In the genomic region with DNA sequence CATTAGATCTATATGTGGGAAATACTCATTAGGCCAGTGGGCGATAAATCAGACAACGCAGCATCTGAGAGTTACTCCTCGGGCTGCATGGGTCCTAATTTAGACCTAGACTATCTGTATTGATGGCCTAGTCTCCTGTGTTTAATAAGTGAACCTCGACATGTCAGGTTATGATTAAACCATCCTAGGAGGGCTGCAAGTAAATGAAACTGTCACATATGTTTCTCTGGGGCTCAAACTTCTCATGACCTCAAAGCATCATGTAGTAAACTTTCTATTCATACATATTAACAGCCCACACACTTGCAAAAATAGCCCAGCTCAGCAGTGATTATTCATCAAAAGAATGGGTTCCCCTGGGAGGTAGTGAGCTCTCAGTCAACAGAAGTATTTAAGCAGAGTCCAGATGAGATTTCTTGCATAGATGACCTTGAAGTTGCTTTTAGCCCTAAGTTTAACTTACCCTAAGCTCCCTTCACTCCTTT, we compare ENCODE assay signal across 1 cellular context.
TF ChIP-seq lines count a peak whose summit lies in the region.

No MANE protein-coding gene starts in this region.

TF ChIP-seq in GM12878, 131 proteins besides CTCF, POLR2A, EP300 and RAD21 (continued from another document and continues in another):
- TF ChIP-seq, protein P1, sequence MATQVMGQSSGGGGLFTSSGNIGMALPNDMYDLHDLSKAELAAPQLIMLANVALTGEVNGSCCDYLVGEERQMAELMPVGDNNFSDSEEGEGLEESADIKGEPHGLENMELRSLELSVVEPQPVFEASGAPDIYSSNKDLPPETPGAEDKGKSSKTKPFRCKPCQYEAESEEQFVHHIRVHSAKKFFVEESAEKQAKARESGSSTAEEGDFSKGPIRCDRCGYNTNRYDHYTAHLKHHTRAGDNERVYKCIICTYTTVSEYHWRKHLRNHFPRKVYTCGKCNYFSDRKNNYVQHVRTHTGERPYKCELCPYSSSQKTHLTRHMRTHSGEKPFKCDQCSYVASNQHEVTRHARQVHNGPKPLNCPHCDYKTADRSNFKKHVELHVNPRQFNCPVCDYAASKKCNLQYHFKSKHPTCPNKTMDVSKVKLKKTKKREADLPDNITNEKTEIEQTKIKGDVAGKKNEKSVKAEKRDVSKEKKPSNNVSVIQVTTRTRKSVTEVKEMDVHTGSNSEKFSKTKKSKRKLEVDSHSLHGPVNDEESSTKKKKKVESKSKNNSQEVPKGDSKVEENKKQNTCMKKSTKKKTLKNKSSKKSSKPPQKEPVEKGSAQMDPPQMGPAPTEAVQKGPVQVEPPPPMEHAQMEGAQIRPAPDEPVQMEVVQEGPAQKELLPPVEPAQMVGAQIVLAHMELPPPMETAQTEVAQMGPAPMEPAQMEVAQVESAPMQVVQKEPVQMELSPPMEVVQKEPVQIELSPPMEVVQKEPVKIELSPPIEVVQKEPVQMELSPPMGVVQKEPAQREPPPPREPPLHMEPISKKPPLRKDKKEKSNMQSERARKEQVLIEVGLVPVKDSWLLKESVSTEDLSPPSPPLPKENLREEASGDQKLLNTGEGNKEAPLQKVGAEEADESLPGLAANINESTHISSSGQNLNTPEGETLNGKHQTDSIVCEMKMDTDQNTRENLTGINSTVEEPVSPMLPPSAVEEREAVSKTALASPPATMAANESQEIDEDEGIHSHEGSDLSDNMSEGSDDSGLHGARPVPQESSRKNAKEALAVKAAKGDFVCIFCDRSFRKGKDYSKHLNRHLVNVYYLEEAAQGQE (IDR thresholded peaks at IDR 0.05; ENCODE audit: low read depth, low read length): no peak
- TF ChIP-seq, protein P2, sequence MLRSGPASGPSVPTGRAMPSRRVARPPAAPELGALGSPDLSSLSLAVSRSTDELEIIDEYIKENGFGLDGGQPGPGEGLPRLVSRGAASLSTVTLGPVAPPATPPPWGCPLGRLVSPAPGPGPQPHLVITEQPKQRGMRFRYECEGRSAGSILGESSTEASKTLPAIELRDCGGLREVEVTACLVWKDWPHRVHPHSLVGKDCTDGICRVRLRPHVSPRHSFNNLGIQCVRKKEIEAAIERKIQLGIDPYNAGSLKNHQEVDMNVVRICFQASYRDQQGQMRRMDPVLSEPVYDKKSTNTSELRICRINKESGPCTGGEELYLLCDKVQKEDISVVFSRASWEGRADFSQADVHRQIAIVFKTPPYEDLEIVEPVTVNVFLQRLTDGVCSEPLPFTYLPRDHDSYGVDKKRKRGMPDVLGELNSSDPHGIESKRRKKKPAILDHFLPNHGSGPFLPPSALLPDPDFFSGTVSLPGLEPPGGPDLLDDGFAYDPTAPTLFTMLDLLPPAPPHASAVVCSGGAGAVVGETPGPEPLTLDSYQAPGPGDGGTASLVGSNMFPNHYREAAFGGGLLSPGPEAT (IDR thresholded peaks at IDR 0.05; ENCODE audit: low read depth): peak; percentile 62; the same call in 1 of the 2 replicates
- TF ChIP-seq NFIC (IDR thresholded peaks at IDR 0.05; ENCODE audit: low read depth, low read length) (peak; percentile 68; the same call in 1 of the 2 replicates), SPI1 (IDR thresholded peaks at IDR 0.05; ENCODE audit: borderline replicate concordance, insufficient read depth, low read depth, low read length) (0 out of 2 replicates have a peak, but pooled peaks have one; percentile 5), RFX5 (IDR thresholded peaks at IDR 0.05; ENCODE audit: low read depth, low read length) (no peak), POLR2AphosphoS5 (IDR thresholded peaks at IDR 0.05; ENCODE audit: low read length) (no peak), ZNF217 (IDR thresholded peaks at IDR 0.05) (peak; percentile 98), CHD4 (IDR thresholded peaks at IDR 0.05) (no peak), YY1 (IDR thresholded peaks at IDR 0.05; ENCODE audit: low read depth, low read length) (0 out of 2 replicates have a peak, but pooled peaks have one; percentile 40), MTA3 (IDR thresholded peaks at IDR 0.05; ENCODE audit: borderline replicate concordance, low read length) (peak; percentile 64; the same call in 1 of the 2 replicates), WRNIP1 (IDR thresholded peaks at IDR 0.05; ENCODE audit: borderline replicate concordance, low read depth, low read length) (no peak), KLF5 (IDR thresholded peaks at IDR 0.05; ENCODE audit: partially characterized antibody) (no peak), ZNF384 (IDR thresholded peaks at IDR 0.05; ENCODE audit: borderline replicate concordance, low read depth, low read length) (no peak), EZH2 (IDR thresholded peaks at IDR 0.05; ENCODE audit: borderline replicate concordance, control insufficient read depth, low read depth, low read length) (no peak), MEF2A (IDR thresholded peaks at IDR 0.05; ENCODE audit: insufficient read depth, low read depth, low read length) (peak; percentile 97), CBX5 (IDR thresholded peaks at IDR 0.05; ENCODE audit: low read depth) (0 out of 2 replicates have a peak, but pooled peaks have one; percentile 49), POU2F2 (IDR thresholded peaks at IDR 0.05; ENCODE audit: borderline replicate concordance, low read depth, low read length) (peak; percentile 75; the same call in 1 of the 3 replicates), LARP7 (IDR thresholded peaks at IDR 0.05) (no peak), BACH1 (IDR thresholded peaks at IDR 0.05; ENCODE audit: borderline replicate concordance) (no peak; the same call in 1 of the 2 replicates), IKZF2 (IDR thresholded peaks at IDR 0.05) (peak in 1 of 2 experiments; percentile 59; a peak in 2 of 4 replicates), HDGF (IDR thresholded peaks at IDR 0.05) (no peak), TAF1 (IDR thresholded peaks at IDR 0.05; ENCODE audit: borderline replicate concordance, low read depth, low read length) (no peak), NR2F1 (conservative IDR thresholded peaks at IDR 0.05) (peak; percentile 76), TCF7 (IDR thresholded peaks at IDR 0.05; ENCODE audit: borderline replicate concordance) (no peak; the same call in 1 of the 2 replicates), ASH2L (IDR thresholded peaks at IDR 0.05; ENCODE audit: borderline replicate concordance, low read depth) (no peak), EED (IDR thresholded peaks at IDR 0.05; ENCODE audit: low read depth) (peak; percentile 45; the same call in 1 of the 2 replicates), ATF7 (IDR thresholded peaks at IDR 0.05; ENCODE audit: low read depth) (peak; percentile 87), MXI1 (IDR thresholded peaks at IDR 0.05; ENCODE audit: low read depth, low read length) (no peak), BHLHE40 (IDR thresholded peaks at IDR 0.05; ENCODE audit: borderline replicate concordance in 1 of 2, low read depth in 2 of 2, low read length in 1 of 2) (peak; percentile 31 to 48; a peak in 2 of 4 replicates), BRCA1 (IDR thresholded peaks at IDR 0.05; ENCODE audit: low read depth, low read length) (no peak), DPF2 (IDR thresholded peaks at IDR 0.05) (peak; percentile 61), SMAD1 (IDR thresholded peaks at IDR 0.05; ENCODE audit: low read depth, partially characterized antibody) (peak; percentile 9), POLR2AphosphoS2 (IDR thresholded peaks at IDR 0.05; ENCODE audit: low read depth, low read length) (no peak), ZBED1 (IDR thresholded peaks at IDR 0.05; ENCODE audit: borderline replicate concordance) (no peak), NR2C1 (IDR thresholded peaks at IDR 0.05) (no peak), IKZF1 (conservative IDR thresholded peaks at IDR 0.05) (peak; percentile 48), SP1 (IDR thresholded peaks at IDR 0.05; ENCODE audit: low read depth, low read length) (peak; percentile 27), RELA (IDR thresholded peaks at IDR 0.05; ENCODE audit: borderline replicate concordance, partially characterized antibody) (no peak), MYC (IDR thresholded peaks at IDR 0.05; ENCODE audit: insufficient read depth, insufficient read length, insufficient replicate concordance, low read length, severe bottlenecking) (no peak), PAX5 (IDR thresholded peaks at IDR 0.05; ENCODE audit: borderline replicate concordance, low read depth, low read length) (no peak)
- TF ChIP-seq, protein P3, sequence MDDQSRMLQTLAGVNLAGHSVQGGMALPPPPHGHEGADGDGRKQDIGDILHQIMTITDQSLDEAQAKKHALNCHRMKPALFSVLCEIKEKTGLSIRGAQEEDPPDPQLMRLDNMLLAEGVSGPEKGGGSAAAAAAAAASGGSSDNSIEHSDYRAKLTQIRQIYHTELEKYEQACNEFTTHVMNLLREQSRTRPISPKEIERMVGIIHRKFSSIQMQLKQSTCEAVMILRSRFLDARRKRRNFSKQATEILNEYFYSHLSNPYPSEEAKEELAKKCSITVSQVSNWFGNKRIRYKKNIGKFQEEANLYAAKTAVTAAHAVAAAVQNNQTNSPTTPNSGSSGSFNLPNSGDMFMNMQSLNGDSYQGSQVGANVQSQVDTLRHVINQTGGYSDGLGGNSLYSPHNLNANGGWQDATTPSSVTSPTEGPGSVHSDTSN (IDR thresholded peaks at IDR 0.05; ENCODE audit: insufficient replicate concordance, low read depth, low read length): peak; percentile 9
- TF ChIP-seq, protein P4, sequence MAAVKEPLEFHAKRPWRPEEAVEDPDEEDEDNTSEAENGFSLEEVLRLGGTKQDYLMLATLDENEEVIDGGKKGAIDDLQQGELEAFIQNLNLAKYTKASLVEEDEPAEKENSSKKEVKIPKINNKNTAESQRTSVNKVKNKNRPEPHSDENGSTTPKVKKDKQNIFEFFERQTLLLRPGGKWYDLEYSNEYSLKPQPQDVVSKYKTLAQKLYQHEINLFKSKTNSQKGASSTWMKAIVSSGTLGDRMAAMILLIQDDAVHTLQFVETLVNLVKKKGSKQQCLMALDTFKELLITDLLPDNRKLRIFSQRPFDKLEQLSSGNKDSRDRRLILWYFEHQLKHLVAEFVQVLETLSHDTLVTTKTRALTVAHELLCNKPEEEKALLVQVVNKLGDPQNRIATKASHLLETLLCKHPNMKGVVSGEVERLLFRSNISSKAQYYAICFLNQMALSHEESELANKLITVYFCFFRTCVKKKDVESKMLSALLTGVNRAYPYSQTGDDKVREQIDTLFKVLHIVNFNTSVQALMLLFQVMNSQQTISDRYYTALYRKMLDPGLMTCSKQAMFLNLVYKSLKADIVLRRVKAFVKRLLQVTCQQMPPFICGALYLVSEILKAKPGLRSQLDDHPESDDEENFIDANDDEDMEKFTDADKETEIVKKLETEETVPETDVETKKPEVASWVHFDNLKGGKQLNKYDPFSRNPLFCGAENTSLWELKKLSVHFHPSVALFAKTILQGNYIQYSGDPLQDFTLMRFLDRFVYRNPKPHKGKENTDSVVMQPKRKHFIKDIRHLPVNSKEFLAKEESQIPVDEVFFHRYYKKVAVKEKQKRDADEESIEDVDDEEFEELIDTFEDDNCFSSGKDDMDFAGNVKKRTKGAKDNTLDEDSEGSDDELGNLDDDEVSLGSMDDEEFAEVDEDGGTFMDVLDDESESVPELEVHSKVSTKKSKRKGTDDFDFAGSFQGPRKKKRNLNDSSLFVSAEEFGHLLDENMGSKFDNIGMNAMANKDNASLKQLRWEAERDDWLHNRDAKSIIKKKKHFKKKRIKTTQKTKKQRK (IDR thresholded peaks at IDR 0.05; ENCODE audit: low read depth, low read length): no peak
- TF ChIP-seq, protein P5, sequence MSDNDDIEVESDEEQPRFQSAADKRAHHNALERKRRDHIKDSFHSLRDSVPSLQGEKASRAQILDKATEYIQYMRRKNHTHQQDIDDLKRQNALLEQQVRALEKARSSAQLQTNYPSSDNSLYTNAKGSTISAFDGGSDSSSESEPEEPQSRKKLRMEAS (IDR thresholded peaks at IDR 0.05; ENCODE audit: low read depth, low read length): no peak
- TF ChIP-seq, protein P6, sequence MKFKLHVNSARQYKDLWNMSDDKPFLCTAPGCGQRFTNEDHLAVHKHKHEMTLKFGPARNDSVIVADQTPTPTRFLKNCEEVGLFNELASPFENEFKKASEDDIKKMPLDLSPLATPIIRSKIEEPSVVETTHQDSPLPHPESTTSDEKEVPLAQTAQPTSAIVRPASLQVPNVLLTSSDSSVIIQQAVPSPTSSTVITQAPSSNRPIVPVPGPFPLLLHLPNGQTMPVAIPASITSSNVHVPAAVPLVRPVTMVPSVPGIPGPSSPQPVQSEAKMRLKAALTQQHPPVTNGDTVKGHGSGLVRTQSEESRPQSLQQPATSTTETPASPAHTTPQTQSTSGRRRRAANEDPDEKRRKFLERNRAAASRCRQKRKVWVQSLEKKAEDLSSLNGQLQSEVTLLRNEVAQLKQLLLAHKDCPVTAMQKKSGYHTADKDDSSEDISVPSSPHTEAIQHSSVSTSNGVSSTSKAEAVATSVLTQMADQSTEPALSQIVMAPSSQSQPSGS (IDR thresholded peaks at IDR 0.05; ENCODE audit: low read length): peak; percentile 85
- TF ChIP-seq, protein P7, sequence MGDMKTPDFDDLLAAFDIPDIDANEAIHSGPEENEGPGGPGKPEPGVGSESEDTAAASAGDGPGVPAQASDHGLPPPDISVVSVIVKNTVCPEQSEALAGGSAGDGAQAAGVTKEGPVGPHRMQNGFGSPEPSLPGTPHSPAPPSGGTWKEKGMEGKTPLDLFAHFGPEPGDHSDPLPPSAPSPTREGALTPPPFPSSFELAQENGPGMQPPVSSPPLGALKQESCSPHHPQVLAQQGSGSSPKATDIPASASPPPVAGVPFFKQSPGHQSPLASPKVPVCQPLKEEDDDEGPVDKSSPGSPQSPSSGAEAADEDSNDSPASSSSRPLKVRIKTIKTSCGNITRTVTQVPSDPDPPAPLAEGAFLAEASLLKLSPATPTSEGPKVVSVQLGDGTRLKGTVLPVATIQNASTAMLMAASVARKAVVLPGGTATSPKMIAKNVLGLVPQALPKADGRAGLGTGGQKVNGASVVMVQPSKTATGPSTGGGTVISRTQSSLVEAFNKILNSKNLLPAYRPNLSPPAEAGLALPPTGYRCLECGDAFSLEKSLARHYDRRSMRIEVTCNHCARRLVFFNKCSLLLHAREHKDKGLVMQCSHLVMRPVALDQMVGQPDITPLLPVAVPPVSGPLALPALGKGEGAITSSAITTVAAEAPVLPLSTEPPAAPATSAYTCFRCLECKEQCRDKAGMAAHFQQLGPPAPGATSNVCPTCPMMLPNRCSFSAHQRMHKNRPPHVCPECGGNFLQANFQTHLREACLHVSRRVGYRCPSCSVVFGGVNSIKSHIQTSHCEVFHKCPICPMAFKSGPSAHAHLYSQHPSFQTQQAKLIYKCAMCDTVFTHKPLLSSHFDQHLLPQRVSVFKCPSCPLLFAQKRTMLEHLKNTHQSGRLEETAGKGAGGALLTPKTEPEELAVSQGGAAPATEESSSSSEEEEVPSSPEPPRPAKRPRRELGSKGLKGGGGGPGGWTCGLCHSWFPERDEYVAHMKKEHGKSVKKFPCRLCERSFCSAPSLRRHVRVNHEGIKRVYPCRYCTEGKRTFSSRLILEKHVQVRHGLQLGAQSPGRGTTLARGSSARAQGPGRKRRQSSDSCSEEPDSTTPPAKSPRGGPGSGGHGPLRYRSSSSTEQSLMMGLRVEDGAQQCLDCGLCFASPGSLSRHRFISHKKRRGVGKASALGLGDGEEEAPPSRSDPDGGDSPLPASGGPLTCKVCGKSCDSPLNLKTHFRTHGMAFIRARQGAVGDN (IDR thresholded peaks at IDR 0.05): peak; percentile 59
